9 cellular contexts compared by ENCODE assay signal in the genomic region with DNA sequence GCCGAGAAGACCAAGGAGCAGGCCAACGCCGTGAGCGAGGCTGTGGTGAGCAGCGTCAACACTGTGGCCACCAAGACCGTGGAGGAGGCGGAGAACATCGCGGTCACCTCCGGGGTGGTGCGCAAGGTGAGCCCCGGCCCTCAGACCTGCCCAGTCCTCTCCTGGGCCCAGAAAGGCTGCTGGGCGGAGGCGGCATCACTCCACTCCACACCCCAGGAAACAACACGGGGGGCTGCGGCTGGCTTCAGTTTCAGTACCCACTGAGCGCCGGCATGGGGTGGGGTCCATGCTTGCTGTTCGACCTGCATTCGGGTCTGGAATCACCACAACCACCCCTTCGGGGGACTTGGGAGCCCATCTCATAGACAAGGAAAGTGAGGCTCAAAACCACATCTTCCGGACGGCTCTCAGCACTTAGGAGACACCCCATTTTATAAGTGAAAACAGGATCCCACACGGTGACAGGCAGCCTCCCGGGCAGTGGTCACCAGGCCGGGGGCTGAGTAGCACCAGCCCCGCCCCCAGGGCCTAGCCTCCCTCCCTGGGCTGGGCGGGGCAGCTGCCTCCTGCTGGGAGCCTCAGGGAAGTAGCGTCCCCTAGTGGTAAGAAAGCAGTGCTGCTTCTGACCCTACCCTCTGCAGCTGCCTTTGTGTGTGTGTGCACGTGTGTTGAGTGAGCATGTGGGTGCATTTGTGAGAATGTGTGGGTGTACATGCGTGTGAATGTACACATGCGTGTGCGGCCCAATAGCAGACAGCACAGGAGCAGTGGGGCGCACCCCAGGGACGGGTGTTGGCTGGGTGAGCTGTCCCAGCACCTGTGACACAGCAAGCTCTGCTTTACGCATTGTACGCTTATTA. TPM values are rescaled to one million over a fixed set of nuclear protein-coding genes. Genes with fewer than 3 reads are reported as not detected.
DNase-seq lines count a peak whose midpoint lies in the region; ATAC-seq and TF ChIP-seq lines count a peak whose summit lies in the region.
"Had no signal": no experiment of that assay in that cellular context is flagged by ENCODE, and none has a peak within 500 bp of the region (broad histone marks: within the 10 kb centered on the region; RNA-seq: fewer than 3 reads in every experiment).

No MANE protein-coding gene starts in this region.

- H3K36me3 Mint-ChIP-seq in natural killer cell, result no peaks in the 10 kb centered on the region

- no peak overlapping the region for H3K27ac Mint-ChIP-seq in natural killer cell

- ATAC-seq in GM19328 (IDR thresholded peaks at IDR 0.05; ENCODE audit: unreplicated experiment) (peak; percentile 63), HG03469 (IDR thresholded peaks at IDR 0.05; ENCODE audit: unreplicated experiment) (peak; percentile 70), natural killer cell (peak; percentile 47 to 75 (median 65)), HG03520 (IDR thresholded peaks at IDR 0.05; ENCODE audit: unreplicated experiment) (no peak)

- H3K27ac ChIP-seq in epithelial cell of prostate, result peak overlapping the region; percentile 68

- DNase-seq in DMS114 treated with DMSO at 0.1 percent for 48 hours (lab: John Stamatoyannopoulos, UW; ENCODE audit: unreplicated experiment) (peak; percentile 48), SW 1271 (lab: John Stamatoyannopoulos, UW) (peak; percentile 29 to 49), epithelial cell of prostate (ENCODE audit: low read depth, low spot score) (no peak), natural killer cell (no peak)
- DNase-seq in activated CD8-positive, alpha-beta memory T cell treated with anti-CD3 and anti-CD28 coated beads, Interleukin-2, amount 50 U/mL, for 4 hours, result no peak

- no peaks in the 10 kb centered on the region for H3K27me3 Mint-ChIP-seq in natural killer cell (ENCODE audit: low read depth in 2 of 2)

- no peaks in the 10 kb centered on the region for H3K9me3 Mint-ChIP-seq in natural killer cell

- no peaks in the 10 kb centered on the region for H3K4me1 Mint-ChIP-seq in natural killer cell

- H3K4me3 Mint-ChIP-seq in natural killer cell, result no peak overlapping the region

- intact Hi-C loops in natural killer cell (cut with micrococcal nuclease), result no loop called here

- no peak for TF ChIP-seq CTCF in natural killer cell (IDR thresholded peaks at IDR 0.05)

RNA-seq across cellular contexts. Expression of a gene that starts 1.8 kb away (rescaled TPM):
- not detected for total RNA-seq in natural killer cell

RNA-seq across cellular contexts. Expression of a gene that starts 2.8 kb away (rescaled TPM):
- total RNA-seq in natural killer cell, result 1 to 10 TPM in 1 of 3 donors, not detected in 2; 1.3 TPM

RNA-seq across cellular contexts. Expression of a gene that starts 8.0 kb away (rescaled TPM):
- total RNA-seq in natural killer cell, result not detected

RNA-seq across cellular contexts. Expression of a gene that starts 59.9 kb away (rescaled TPM):
- not detected for total RNA-seq in natural killer cell
- total RNA-seq: subcutaneous adipose tissue had no signal

Comparison
In these comparisons a context has a peak if more than half of its experiments do, and no peak if none do; other contexts are left out.
1. DNase-seq: peak in DMS114 treated with DMSO at 0.1 percent for 48 hours (single experiment) and SW 1271 (2 of 2); none in epithelial cell of prostate (single experiment), natural killer cell (single experiment) and activated CD8-positive, alpha-beta memory T cell treated with anti-CD3 and anti-CD28 coated beads, Interleukin-2, amount 50 U/mL, for 4 hours (single experiment).